ENCODE assay signal across 20 cellular contexts in the genomic region with DNA sequence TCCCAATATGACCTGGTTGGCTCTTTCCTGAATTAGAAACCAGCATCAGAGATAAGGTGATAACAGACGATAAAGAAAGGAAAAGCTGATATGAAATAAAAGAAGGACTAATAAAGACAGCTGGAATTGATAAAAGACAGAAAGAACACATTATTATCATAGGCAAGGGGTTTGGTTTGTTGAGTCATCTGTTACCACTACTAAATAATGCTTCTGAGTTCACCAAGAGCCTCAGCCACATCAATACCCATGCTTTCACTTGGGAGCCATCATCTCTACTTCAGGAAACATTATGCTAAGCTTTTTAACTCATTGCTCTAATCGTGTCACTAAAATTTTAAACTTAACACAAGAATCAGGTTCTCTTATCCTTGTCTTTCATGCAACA.
A peak's percentile ranks its signal among the peaks of the same experiment; 100 is the strongest.
DNase-seq lines count a peak whose midpoint lies in the region; ATAC-seq, FAIRE-seq and TF ChIP-seq lines count a peak whose summit lies in the region.
"Had no signal": no experiment of that assay in that cellular context is flagged by ENCODE, and none has a peak within 500 bp of the region (broad histone marks: within the 10 kb centered on the region; RNA-seq: fewer than 3 reads in every experiment).

No MANE protein-coding gene starts in this region.

- DNase-seq in GM19239 (ENCODE audit: insufficient read length, low spot score): no peak
- DNase-seq in adipocyte (ENCODE audit: low read depth): peak; percentile 47
- DNase-seq in foreskin fibroblast: peak; percentile 67 to 69
- DNase-seq in kidney tubule cell (ENCODE audit: low spot score): no peak
- DNase-seq in KG1 (lab: John Stamatoyannopoulos, UW): no peak
- DNase-seq: activated CD4-positive, alpha-beta T cell treated with anti-CD3 and anti-CD28 coated beads, Interleukin-2, amount 50 U/mL, for 4 hours; C1 segment of cervical spinal cord; effector memory CD4-positive, alpha-beta T cell; gastrocnemius medialis; Kasumi-1; left colon; NCI-H1436; NCI-H82; right lobe of liver; stimulated activated CD4-positive, alpha-beta T cell treated with anti-CD3 and anti-CD28 coated beads, Interleukin-4, amount 100 ng/mL, for 1 hour; testis had no signal

- TF ChIP-seq CTCF in foreskin fibroblast (IDR thresholded peaks at IDR 0.05; ENCODE audit: low read depth, low read length): no peak

- H3K4me1 ChIP-seq in adipocyte (ENCODE audit: control insufficient read depth, insufficient read depth, low read length): peaks cover 63% of the 10 kb centered on the region
- H3K4me1 ChIP-seq in subcutaneous abdominal adipose tissue (ENCODE audit: control insufficient read depth in 5 of 5, insufficient read depth in 5 of 5, low read length in 5 of 5): peaks cover 5 to 28% (median 14%) of the 10 kb centered on the region in 5 donors
- H3K4me1 ChIP-seq: gastrocnemius medialis, right lobe of liver, testis had no signal

- H3K9ac ChIP-seq in adipocyte (ENCODE audit: low read length) (peak overlapping the region; percentile 63), subcutaneous abdominal adipose tissue (ENCODE audit: low read length in 5 of 5) (peak overlapping the region in 1 of 5 donors; percentile 63)

- ATAC-seq in HG02588 (IDR thresholded peaks at IDR 0.05; ENCODE audit: unreplicated experiment): no peak
- ATAC-seq: left colon, Panc1, right lobe of liver had no signal

- H3K9me3 ChIP-seq in adipocyte (ENCODE audit: control insufficient read depth, low read length): no peaks in the 10 kb centered on the region
- H3K9me3 ChIP-seq in subcutaneous abdominal adipose tissue (ENCODE audit: control insufficient read depth in 5 of 5, low read length in 5 of 5): no peaks in the 10 kb centered on the region
- H3K9me3 ChIP-seq: gastrocnemius medialis, right lobe of liver, testis had no signal

- FAIRE-seq in GM19239 (lab: Jason Lieb, UNC): peak; percentile 62
- FAIRE-seq: H54 had no signal

- H3K4me3 ChIP-seq in adipocyte (ENCODE audit: low read length) (peak overlapping the region; percentile 50), foreskin fibroblast (ENCODE audit: low read depth in 1 of 2, low read length in 2 of 2) (no peak overlapping the region), subcutaneous abdominal adipose tissue (ENCODE audit: low read depth in 1 of 5, low read length in 5 of 5) (no peak overlapping the region)
- H3K4me3 ChIP-seq: gastrocnemius medialis, right lobe of liver, testis had no signal

- no peaks in the 10 kb centered on the region for H3K27me3 ChIP-seq in adipocyte (replicated peaks; ENCODE audit: control insufficient read depth, insufficient read depth, low read length)
- no peaks in the 10 kb centered on the region for H3K27me3 ChIP-seq in subcutaneous abdominal adipose tissue (ENCODE audit: control insufficient read depth in 5 of 5, insufficient read depth in 4 of 5, low read length in 5 of 5)
- H3K27me3 ChIP-seq: gastrocnemius medialis, right lobe of liver, testis had no signal

- H3K27ac ChIP-seq in subcutaneous abdominal adipose tissue (ENCODE audit: low read depth, low read length): peak overlapping the region; percentile 87
- H3K27ac ChIP-seq: gastrocnemius medialis, right lobe of liver, testis had no signal

- peaks cover 93% of the 10 kb centered on the region for H3K36me3 ChIP-seq in adipocyte (ENCODE audit: control insufficient read depth, insufficient read depth, low read length, severe bottlenecking)
- H3K36me3 ChIP-seq in subcutaneous abdominal adipose tissue (ENCODE audit: control insufficient read depth in 5 of 5, insufficient read depth in 5 of 5, low read length in 5 of 5): peaks cover 57 to 80% (median 72%) of the 10 kb centered on the region in 5 donors

Comparison
In these comparisons a context has a peak if more than half of its experiments do, and no peak if none do; other contexts are left out.
1. DNase-seq: peak in adipocyte (single experiment) and foreskin fibroblast (2 of 2); none in GM19239 (single experiment), kidney tubule cell (single experiment) and KG1 (single experiment).